Comparison of ENCODE assay signal across 8 cellular contexts in genomic region chr5:132394681-132395259, GRCh38. TPM values are rescaled to one million over a fixed set of nuclear protein-coding genes. Genes with fewer than 3 reads are reported as not detected.
A peak's percentile ranks its signal among the peaks of the same experiment; 100 is the strongest.
DNase-seq lines count a peak whose midpoint lies in the region; ATAC-seq and TF ChIP-seq lines count a peak whose summit lies in the region.

No MANE protein-coding gene starts in this region.

- no peaks in the 10 kb centered on the region for H3K27me3 ChIP-seq in endocrine pancreas (ENCODE audit: control insufficient read depth, insufficient read depth, low read length)
- H3K27me3 ChIP-seq in upper lobe of right lung, result no peaks in the 10 kb centered on the region

- no peak for TF ChIP-seq CTCF in upper lobe of right lung (IDR thresholded peaks at IDR 0.05)

- peaks cover 8% of the 10 kb centered on the region for H3K27me3 Mint-ChIP-seq in activated CD8-positive, alpha-beta T cell treated with anti-CD3 and anti-CD28 coated beads, Interleukin-2, amount 10 ng/mL, durations not matched to agents 7 days and 5 days (ENCODE audit: low read depth)

- CTCF ChIA-PET in activated CD8-positive, alpha-beta T cell treated with anti-CD3 and anti-CD28 coated beads, Interleukin-2, amount 10 ng/mL, durations not matched to agents 7 days and 5 days (lab: Charles Lee), result interaction anchor here (0.5 to 18.8 kb wide), 5 partner anchors 8 to 106 kb away, joined by 3 to 400 read pairs (median 3); no protein-coding TSS in a partner anchor

- in situ Hi-C loops in Caki2 (cut with HindIII; ENCODE audit: low pct_unique_long_range_greater_than_20kb, low sequenced_read_pairs), result loop anchor here (25.0 kb wide), 1 partner anchor 93 kb away; the partner anchor contains the start of gene IRF1

- ATAC-seq in GM19468 (IDR thresholded peaks at IDR 0.05; ENCODE audit: extremely low read depth, unreplicated experiment) (peak; percentile 49), HG03565 (IDR thresholded peaks at IDR 0.05; ENCODE audit: unreplicated experiment) (peak; percentile 72), upper lobe of right lung (no peak)
- no peak for ATAC-seq in activated CD8-positive, alpha-beta T cell treated with anti-CD3 and anti-CD28 coated beads, Interleukin-2, amount 10 ng/mL, durations not matched to agents 7 days and 5 days

- H3K9me3 ChIP-seq in endocrine pancreas (ENCODE audit: control insufficient read depth, low read length) (no peaks in the 10 kb centered on the region), upper lobe of right lung (no peaks in the 10 kb centered on the region)

- H3K36me3 Mint-ChIP-seq in activated CD8-positive, alpha-beta T cell treated with anti-CD3 and anti-CD28 coated beads, Interleukin-2, amount 10 ng/mL, durations not matched to agents 7 days and 5 days (ENCODE audit: low read depth), result peaks cover 26% of the 10 kb centered on the region

- H3K4me3 ChIP-seq in endocrine pancreas (ENCODE audit: control insufficient read depth, insufficient read depth, low read length) (peak overlapping the region; percentile 15), upper lobe of right lung (no peak overlapping the region)

- H3K4me1 ChIP-seq in endocrine pancreas (ENCODE audit: control insufficient read depth, insufficient read depth, low read length), result peaks cover 11% of the 10 kb centered on the region
- peaks cover 3% of the 10 kb centered on the region for H3K4me1 ChIP-seq in upper lobe of right lung

- H3K9me3 Mint-ChIP-seq in activated CD8-positive, alpha-beta T cell treated with anti-CD3 and anti-CD28 coated beads, Interleukin-2, amount 10 ng/mL, durations not matched to agents 7 days and 5 days (ENCODE audit: insufficient read depth), result no peaks in the 10 kb centered on the region

- H3K4me3 Mint-ChIP-seq in activated CD8-positive, alpha-beta T cell treated with anti-CD3 and anti-CD28 coated beads, Interleukin-2, amount 10 ng/mL, durations not matched to agents 7 days and 5 days, result no peak overlapping the region

- no peak overlapping the region for H3K27ac Mint-ChIP-seq in activated CD8-positive, alpha-beta T cell treated with anti-CD3 and anti-CD28 coated beads, Interleukin-2, amount 10 ng/mL, durations not matched to agents 7 days and 5 days

- peaks cover 90% of the 10 kb centered on the region for H3K4me1 Mint-ChIP-seq in activated CD8-positive, alpha-beta T cell treated with anti-CD3 and anti-CD28 coated beads, Interleukin-2, amount 10 ng/mL, durations not matched to agents 7 days and 5 days (ENCODE audit: low read depth)

- H3K9ac ChIP-seq in endocrine pancreas (ENCODE audit: control insufficient read depth, insufficient read depth, low read length), result no peak overlapping the region

- no peak overlapping the region for H3K27ac ChIP-seq in upper lobe of right lung

- POLR2A ChIA-PET in activated CD8-positive, alpha-beta T cell treated with anti-CD3 and anti-CD28 coated beads, Interleukin-2, amount 10 ng/mL, durations not matched to agents 7 days and 5 days (lab: Charles Lee), result interaction anchor here (0.8 to 7.3 kb wide), 3 partner anchors 16 to 102 kb away, joined by 3 to 53 read pairs (median 3); partner anchors contain the start of gene IRF1

- intact Hi-C loops in upper lobe of right lung (cut with DNase I), result no loop called here

- DNase-seq in Caki2 (ENCODE audit: low read depth), result peak; percentile 72
- DNase-seq in upper lobe of right lung, result no peak
- DNase-seq in T-helper 2 cell, result no peak
- DNase-seq in NCI-H524 treated with DMSO at 0.1 percent for 48 hours (lab: John Stamatoyannopoulos, UW), result no peak
- no peak for DNase-seq in activated CD8-positive, alpha-beta T cell treated with anti-CD3 and anti-CD28 coated beads, Interleukin-2, amount 10 ng/mL, durations not matched to agents 7 days and 5 days

- H3K36me3 ChIP-seq in endocrine pancreas (ENCODE audit: control insufficient read depth, insufficient read depth, low read length), result no peaks in the 10 kb centered on the region
- H3K36me3 ChIP-seq in upper lobe of right lung, result peaks cover 36% of the 10 kb centered on the region

RNA-seq across cellular contexts. Expression of gene SLC22A5, which starts 25.3 kb away (rescaled TPM):
- 19.7 and 36.8 TPM in 2 replicates for total RNA-seq in Caki2 (2014; rRNA removed; shearing (Covaris generic); ENCODE audit: low replicate concordance)
- 10.2 TPM for total RNA-seq in upper lobe of right lung
- 1 to 10 TPM; 2.2 to 3.5 TPM for total RNA-seq in activated CD8-positive, alpha-beta T cell treated with anti-CD3 and anti-CD28 coated beads, Interleukin-2, amount 10 ng/mL, durations not matched to agents 7 days and 5 days

Comparison
In these comparisons a context has a peak if more than half of its experiments do, and no peak if none do; other contexts are left out.
1. ATAC-seq: peak in GM19468 (single experiment) and HG03565 (single experiment); none in upper lobe of right lung (single experiment) and activated CD8-positive, alpha-beta T cell treated with anti-CD3 and anti-CD28 coated beads, Interleukin-2, amount 10 ng/mL, durations not matched to agents 7 days and 5 days (single experiment).